ENCODE assay signal across 1 cellular context in the genomic region with DNA sequence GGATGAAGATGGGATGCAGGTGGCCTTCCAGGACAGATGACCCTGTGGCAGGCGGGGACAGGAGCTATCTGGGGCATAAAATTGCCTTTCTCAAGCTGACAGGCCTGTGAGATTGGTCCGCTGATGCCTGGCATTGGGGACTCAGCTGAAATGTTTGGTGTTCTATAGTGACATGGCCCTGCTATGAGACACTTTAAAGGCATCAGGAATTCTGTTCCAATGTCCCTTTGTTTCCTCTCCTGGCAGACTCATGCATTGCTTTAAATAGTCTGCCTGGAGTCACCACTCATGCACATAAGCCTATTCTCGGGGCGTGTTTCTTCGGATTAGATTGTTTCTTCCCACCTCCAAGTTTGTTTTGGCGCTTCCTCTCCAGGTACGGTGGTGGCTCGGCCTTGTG.
TF ChIP-seq lines count a peak whose summit lies in the region.

No MANE protein-coding gene starts in this region.

TF ChIP-seq in HepG2, 621 proteins besides CTCF, POLR2A, EP300 and RAD21:
- TF ChIP-seq PITX1 (CRISPR knock-in tag; IDR thresholded peaks at IDR 0.05) = no peak
- no peak for TF ChIP-seq PTBP1 (IDR thresholded peaks at IDR 0.05; ENCODE audit: low read depth, low read length, poor library complexity, severe bottlenecking)
- 0 out of 2 replicates have a peak, but pooled peaks have one; percentile 44 for TF ChIP-seq SRY (CRISPR knock-in tag; IDR thresholded peaks at IDR 0.05)
- TF ChIP-seq TBX2 (CRISPR knock-in tag; IDR thresholded peaks at IDR 0.05; ENCODE audit: borderline replicate concordance) = no peak
- no peak for TF ChIP-seq ZBTB7B (CRISPR knock-in tag; IDR thresholded peaks at IDR 0.05)
- TF ChIP-seq ZNF619 (CRISPR knock-in tag; IDR thresholded peaks at IDR 0.05) = no peak
- TF ChIP-seq SRSF4 (IDR thresholded peaks at IDR 0.05; ENCODE audit: low read depth, low read length, poor library complexity, severe bottlenecking) = no peak
